ENCODE assay signal across 8 cellular contexts in genomic region chr3:49092948-49093852, GRCh38. TPM values are rescaled to one million over a fixed set of nuclear protein-coding genes. Genes with fewer than 3 reads are reported as not detected.
A peak's percentile ranks its signal among the peaks of the same experiment; 100 is the strongest.
DNase-seq lines count a peak whose midpoint lies in the region; ATAC-seq and TF ChIP-seq lines count a peak whose summit lies in the region.

No MANE protein-coding gene starts in this region.

- no peaks in the 10 kb centered on the region for H3K9me3 ChIP-seq in SJCRH30 (replicated peaks)

- H3K27ac Mint-ChIP-seq in activated naive CD4-positive, alpha-beta T cell treated with anti-CD3 and anti-CD28 coated beads, Interleukin-2, amount 10 ng/mL, durations not matched to agents 7 days and 5 days = peak overlapping the region; percentile 97

- peaks cover 5% of the 10 kb centered on the region for H3K36me3 ChIP-seq in SJCRH30

- H3K4me3 ChIP-seq in SJCRH30 = peak overlapping the region; percentile 82

- no peaks in the 10 kb centered on the region for H3K27me3 Mint-ChIP-seq in activated naive CD4-positive, alpha-beta T cell treated with anti-CD3 and anti-CD28 coated beads, Interleukin-2, amount 10 ng/mL, durations not matched to agents 7 days and 5 days

- DNase-seq in DMS53 (lab: John Stamatoyannopoulos, UW) (peak; percentile 73), HuH-7 (ENCODE audit: low spot score) (peak; percentile 77), SJCRH30 (peak; percentile 81 to 82), glomerular endothelial cell (ENCODE audit: extremely low read depth, low read depth, low spot score) (peak; percentile 47), omental fat pad (ENCODE audit: low spot score) (peak; percentile 35)
- peak; percentile 87 for DNase-seq in activated naive CD4-positive, alpha-beta T cell treated with anti-CD3 and anti-CD28 coated beads, Interleukin-2, amount 10 ng/mL, durations not matched to agents 7 days and 5 days

- H3K36me3 Mint-ChIP-seq in activated naive CD4-positive, alpha-beta T cell treated with anti-CD3 and anti-CD28 coated beads, Interleukin-2, amount 10 ng/mL, durations not matched to agents 7 days and 5 days = peaks cover 23% of the 10 kb centered on the region

- H3K4me1 ChIP-seq in SJCRH30 = no peaks in the 10 kb centered on the region; the same call in 1 of the 2 replicates

- H3K27me3 ChIP-seq in SJCRH30 = no peaks in the 10 kb centered on the region

- CTCF ChIA-PET in activated naive CD4-positive, alpha-beta T cell treated with anti-CD3 and anti-CD28 coated beads, Interleukin-2, amount 10 ng/mL, durations not matched to agents 7 days and 5 days (lab: Charles Lee) = interaction anchor here (0.7 to 3.8 kb wide), 13 partner anchors 10 to 378 kb away, joined by 3 to 26 read pairs (median 4); partner anchors contain the start of genes IMPDH2, QARS1, USP19 and WDR6

- H3K27ac ChIP-seq in SJCRH30 = peak overlapping the region; percentile 90
- H3K27ac ChIP-seq in temporal lobe (ENCODE audit: low read depth, low read length) = peak overlapping the region; percentile 96

- peak overlapping the region; percentile 88 for H3K4me3 Mint-ChIP-seq in activated naive CD4-positive, alpha-beta T cell treated with anti-CD3 and anti-CD28 coated beads, Interleukin-2, amount 10 ng/mL, durations not matched to agents 7 days and 5 days

- no peak for TF ChIP-seq CTCF in omental fat pad (IDR thresholded peaks at IDR 0.05)

- no peaks in the 10 kb centered on the region for H3K9me3 Mint-ChIP-seq in activated naive CD4-positive, alpha-beta T cell treated with anti-CD3 and anti-CD28 coated beads, Interleukin-2, amount 10 ng/mL, durations not matched to agents 7 days and 5 days

- peak; percentile 31 for ATAC-seq in GM21526 (IDR thresholded peaks at IDR 0.05; ENCODE audit: low FRiP score, unreplicated experiment)
- ATAC-seq in omental fat pad (ENCODE audit: low FRiP score) = peak; percentile 50

- H3K4me1 Mint-ChIP-seq in activated naive CD4-positive, alpha-beta T cell treated with anti-CD3 and anti-CD28 coated beads, Interleukin-2, amount 10 ng/mL, durations not matched to agents 7 days and 5 days = peaks cover 42% of the 10 kb centered on the region

RNA-seq across cellular contexts. Expression of gene QRICH1, which starts 0.7 kb away (rescaled TPM):
- 89.8 and 94.5 TPM in 2 replicates for total RNA-seq in SJCRH30 (2014; rRNA removed; shearing (Covaris generic))
- total RNA-seq in glomerular endothelial cell = 73.8 and 205 TPM in 2 replicates
- total RNA-seq in omental fat pad = 10 to 100 TPM; 53.2 to 71.2 (median 61.9) TPM
- total RNA-seq in temporal lobe = 140 TPM

RNA-seq across cellular contexts. Expression of gene QARS1, which starts 11.4 kb away (rescaled TPM):
- total RNA-seq in SJCRH30 (2014; rRNA removed; shearing (Covaris generic)) = 192 TPM in 2 replicates
- 246 and 266 TPM in 2 replicates for total RNA-seq in glomerular endothelial cell
- 100 to 1,000 TPM; 172 to 204 (median 192) TPM for total RNA-seq in omental fat pad
- total RNA-seq in temporal lobe = 107 TPM

RNA-seq across cellular contexts. Expression of gene USP19, which starts 27.4 kb away (rescaled TPM):
- total RNA-seq in SJCRH30 (2014; rRNA removed; shearing (Covaris generic)) = 39.2 and 41.2 TPM in 2 replicates
- total RNA-seq in glomerular endothelial cell (37.7 and 43.1 TPM in 2 replicates), omental fat pad (10 to 100 TPM; 30.7 to 63.5 (median 45.4) TPM), temporal lobe (42.8 TPM)

RNA-seq across cellular contexts. Expression of gene LAMB2, which starts 39.6 kb away (rescaled TPM):
- total RNA-seq in SJCRH30 (2014; rRNA removed; shearing (Covaris generic)) = 49.7 and 53.4 TPM in 2 replicates
- total RNA-seq in glomerular endothelial cell = 1,071 and 1,381 TPM in 2 replicates
- 100 to 1,000 TPM; 334 to 564 (median 415) TPM for total RNA-seq in omental fat pad
- total RNA-seq in temporal lobe = 56.3 TPM

Comparison
In these comparisons a context has a peak if more than half of its experiments do, and no peak if none do; other contexts are left out.
1. Peak in every context shown above with its lines: DNase-seq, ATAC-seq, H3K4me3 ChIP-seq and H3K27ac ChIP-seq.
2. DNase-seq: peak in every context shown above with its lines; median percentile 87 in activated naive CD4-positive, alpha-beta T cell treated with anti-CD3 and anti-CD28 coated beads, Interleukin-2, amount 10 ng/mL, durations not matched to agents 7 days and 5 days; 82 in SJCRH30; 77 in HuH-7; 73 in DMS53; 47 in glomerular endothelial cell; 35 in omental fat pad.